ENCODE assay signal across 22 cellular contexts in the genomic region with DNA sequence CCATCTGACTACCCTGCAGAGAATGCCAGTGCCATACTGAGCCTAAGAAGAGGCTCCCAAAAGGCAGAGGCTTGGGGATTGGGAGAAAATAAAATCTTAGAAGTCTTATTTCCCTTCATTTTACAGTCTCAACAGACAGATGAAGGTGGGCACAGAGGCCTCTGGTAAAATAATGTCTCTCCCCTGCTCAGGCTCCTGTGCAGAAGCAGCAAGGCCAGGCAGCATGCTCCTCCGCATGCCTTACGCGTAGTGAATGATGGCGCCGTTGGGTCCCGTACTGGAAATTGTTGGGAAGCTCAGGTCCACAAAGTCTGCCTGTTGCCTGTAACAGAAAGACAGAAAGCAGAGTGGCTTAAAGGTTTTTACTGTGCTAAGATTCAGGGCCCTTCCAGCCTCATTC.
"Had no signal": no experiment of that assay in that cellular context is flagged by ENCODE, and none has a peak within 500 bp of the region (broad histone marks: within the 10 kb centered on the region; RNA-seq: fewer than 3 reads in every experiment).

No MANE protein-coding gene starts in this region.

- H3K27ac Mint-ChIP-seq: immature natural killer cell; natural killer cell treated with Interleukin-12 subunit alpha and Interleukin-12 subunit beta and Interleukin-15 and Interleukin-18, amount 100 ng/mL, for 72 hours; neural progenitor cell; stimulated activated effector memory CD8-positive, alpha-beta T cell treated with anti-CD3 and anti-CD28 coated beads, Interleukin-12 subunit alpha, Interleukin-12 subunit beta, amount 100 ng/mL, for 72 hours had no signal

- H3K36me3 ChIP-seq: uterus had no signal

- H3K9ac ChIP-seq: neural progenitor cell had no signal

- FAIRE-seq: frontal cortex, keratinocyte had no signal

- H3K27me3 ChIP-seq: neural progenitor cell, right atrium auricular region, sigmoid colon, tibial nerve, upper lobe of left lung, uterus had no signal

- H3K4me3 Mint-ChIP-seq: effector memory CD8-positive, alpha-beta T cell; immature natural killer cell; natural killer cell treated with Interleukin-12 subunit alpha and Interleukin-12 subunit beta and Interleukin-15 and Interleukin-18, amount 100 ng/mL, for 72 hours; neural progenitor cell; stimulated activated effector memory CD8-positive, alpha-beta T cell treated with anti-CD3 and anti-CD28 coated beads, Interleukin-12 subunit alpha, Interleukin-12 subunit beta, amount 100 ng/mL, for 72 hours had no signal

- H3K4me1 Mint-ChIP-seq: naive B cell; neural progenitor cell; stimulated activated effector memory CD8-positive, alpha-beta T cell treated with anti-CD3 and anti-CD28 coated beads, Interleukin-12 subunit alpha, Interleukin-12 subunit beta, amount 100 ng/mL, for 72 hours had no signal

- H3K4me1 ChIP-seq: neural progenitor cell, prostate gland, uterus had no signal

- H3K4me3 ChIP-seq: coronary artery, lower lobe of right lung, neural progenitor cell, prostate gland, right atrium auricular region, sigmoid colon, thoracic aorta, tibial nerve, upper lobe of left lung, uterus had no signal

- H3K27me3 Mint-ChIP-seq: effector memory CD8-positive, alpha-beta T cell; naive B cell; natural killer cell treated with Interleukin-12 subunit alpha and Interleukin-12 subunit beta and Interleukin-15 and Interleukin-18, amount 100 ng/mL, for 72 hours had no signal

- DNase-seq: effector memory CD8-positive, alpha-beta T cell; hypothalamus; immature natural killer cell; left ventricle myocardium superior; lower lobe of right lung; naive B cell; sigmoid colon; stimulated activated CD4-positive, alpha-beta T cell treated with anti-CD3 and anti-CD28 coated beads, Interleukin-2, amount 100 ng/mL, for 24 hours; stimulated activated CD4-positive, alpha-beta T cell treated with anti-CD3 and anti-CD28 coated beads, Interleukin-4, amount 100 ng/mL, for 24 hours; stimulated activated naive CD4-positive, alpha-beta T cell treated with Interleukin-2 at 50 U/mL for 16 hours; upper lobe of left lung; uterus had no signal

- H3K27ac ChIP-seq: coronary artery, lower lobe of right lung, neural progenitor cell, prostate gland, right atrium auricular region, thoracic aorta, tibial nerve, uterus had no signal

- ATAC-seq: effector memory CD8-positive, alpha-beta T cell; left ventricle myocardium superior; lower lobe of right lung; natural killer cell treated with Interleukin-12 subunit alpha and Interleukin-12 subunit beta and Interleukin-15 and Interleukin-18, amount 100 ng/mL, for 72 hours; stimulated activated effector memory CD8-positive, alpha-beta T cell treated with anti-CD3 and anti-CD28 coated beads, Interleukin-12 subunit alpha, Interleukin-12 subunit beta, amount 100 ng/mL, for 72 hours had no signal

- H3K9me3 Mint-ChIP-seq: effector memory CD8-positive, alpha-beta T cell; immature natural killer cell; naive B cell; natural killer cell treated with Interleukin-12 subunit alpha and Interleukin-12 subunit beta and Interleukin-15 and Interleukin-18, amount 100 ng/mL, for 72 hours; neural progenitor cell; stimulated activated effector memory CD8-positive, alpha-beta T cell treated with anti-CD3 and anti-CD28 coated beads, Interleukin-12 subunit alpha, Interleukin-12 subunit beta, amount 100 ng/mL, for 72 hours had no signal

- H3K9me3 ChIP-seq: lower lobe of right lung, prostate gland, right atrium auricular region, sigmoid colon, thoracic aorta, tibial nerve, upper lobe of left lung, uterus had no signal
